In genomic region chr1:37410815-37411214, GRCh38 we compare ENCODE assay signal across 9 cellular contexts.
A peak's percentile ranks its signal among the peaks of the same experiment; 100 is the strongest.
DNase-seq lines count a peak whose midpoint lies in the region; ATAC-seq and TF ChIP-seq lines count a peak whose summit lies in the region.
"Had no signal": no experiment of that assay in that cellular context is flagged by ENCODE, and none has a peak within 500 bp of the region (broad histone marks: within the 10 kb centered on the region; RNA-seq: fewer than 3 reads in every experiment).

No MANE protein-coding gene starts in this region.

- DNase-seq in COLO829 (ENCODE audit: low spot score): peak; percentile 21
- DNase-seq in HT-29 (ENCODE audit: low spot score): peak; percentile 34
- peak; percentile 33 for DNase-seq in activated CD4-positive, alpha-beta memory T cell treated with anti-CD3 and anti-CD28 coated beads, Interleukin-2, amount 10 ng/mL, durations not matched to agents 7 days and 5 days
- peak; percentile 83 for DNase-seq in islet precursor cell
- DNase-seq in GM13977 (ENCODE audit: low spot score): no peak
- no peak for DNase-seq in activated CD8-positive, alpha-beta memory T cell treated with anti-CD3 and anti-CD28 coated beads, Interleukin-2, amount 50 U/mL, for 48 hours
- DNase-seq: T-helper 9 cell had no signal

- peaks cover 7% of the 10 kb centered on the region for H3K27me3 Mint-ChIP-seq in activated CD4-positive, alpha-beta memory T cell treated with anti-CD3 and anti-CD28 coated beads, Interleukin-2, amount 10 ng/mL, durations not matched to agents 7 days and 5 days
- peaks cover 42% of the 10 kb centered on the region for H3K27me3 Mint-ChIP-seq in stimulated activated memory B cell treated with anti-CD40 and anti-IgM and Interleukin-4, amounts not matched to agents 10 μg/mL and 1 μg/mL and 100 μg/mL, for 72 hours

- H3K27ac Mint-ChIP-seq in activated CD4-positive, alpha-beta memory T cell treated with anti-CD3 and anti-CD28 coated beads, Interleukin-2, amount 10 ng/mL, durations not matched to agents 7 days and 5 days: no peak overlapping the region
- H3K27ac Mint-ChIP-seq in stimulated activated memory B cell treated with anti-CD40 and anti-IgM and Interleukin-4, amounts not matched to agents 10 μg/mL and 1 μg/mL and 100 μg/mL, for 72 hours: no peak overlapping the region

- ATAC-seq in stimulated activated memory B cell treated with anti-CD40 and anti-IgM and Interleukin-4, amounts not matched to agents 10 μg/mL and 1 μg/mL and 100 μg/mL, for 72 hours: no peak
- no peak for ATAC-seq in GM19395 (IDR thresholded peaks at IDR 0.05; ENCODE audit: unreplicated experiment)

- H3K4me3 Mint-ChIP-seq in activated CD4-positive, alpha-beta memory T cell treated with anti-CD3 and anti-CD28 coated beads, Interleukin-2, amount 10 ng/mL, durations not matched to agents 7 days and 5 days: no peak overlapping the region
- no peak overlapping the region for H3K4me3 Mint-ChIP-seq in stimulated activated memory B cell treated with anti-CD40 and anti-IgM and Interleukin-4, amounts not matched to agents 10 μg/mL and 1 μg/mL and 100 μg/mL, for 72 hours

- no peaks in the 10 kb centered on the region for H3K9me3 Mint-ChIP-seq in activated CD4-positive, alpha-beta memory T cell treated with anti-CD3 and anti-CD28 coated beads, Interleukin-2, amount 10 ng/mL, durations not matched to agents 7 days and 5 days
- H3K9me3 Mint-ChIP-seq in stimulated activated memory B cell treated with anti-CD40 and anti-IgM and Interleukin-4, amounts not matched to agents 10 μg/mL and 1 μg/mL and 100 μg/mL, for 72 hours: peaks cover 4% of the 10 kb centered on the region

- CTCF ChIA-PET in activated CD4-positive, alpha-beta memory T cell treated with anti-CD3 and anti-CD28 coated beads, Interleukin-2, amount 10 ng/mL, durations not matched to agents 7 days and 5 days (lab: Charles Lee): no interaction called here

- no peak for TF ChIP-seq CTCF in GM13977 (IDR thresholded peaks at IDR 0.05; ENCODE audit: extremely low read depth, insufficient read depth, missing control alignments)

- POLR2A ChIA-PET in activated CD4-positive, alpha-beta memory T cell treated with anti-CD3 and anti-CD28 coated beads, Interleukin-2, amount 10 ng/mL, durations not matched to agents 7 days and 5 days (lab: Charles Lee): no interaction called here

- no peaks in the 10 kb centered on the region for H3K36me3 Mint-ChIP-seq in activated CD4-positive, alpha-beta memory T cell treated with anti-CD3 and anti-CD28 coated beads, Interleukin-2, amount 10 ng/mL, durations not matched to agents 7 days and 5 days (ENCODE audit: low read depth)
- peaks cover 5% of the 10 kb centered on the region for H3K36me3 Mint-ChIP-seq in stimulated activated memory B cell treated with anti-CD40 and anti-IgM and Interleukin-4, amounts not matched to agents 10 μg/mL and 1 μg/mL and 100 μg/mL, for 72 hours

- in situ Hi-C loops in GM13977 (cut with MboI; ENCODE audit: low pct_unique_long_range_greater_than_20kb, low sequenced_read_pairs, unreplicated experiment): no loop called here

- H3K4me1 Mint-ChIP-seq in activated CD4-positive, alpha-beta memory T cell treated with anti-CD3 and anti-CD28 coated beads, Interleukin-2, amount 10 ng/mL, durations not matched to agents 7 days and 5 days: no peaks in the 10 kb centered on the region
- no peaks in the 10 kb centered on the region for H3K4me1 Mint-ChIP-seq in stimulated activated memory B cell treated with anti-CD40 and anti-IgM and Interleukin-4, amounts not matched to agents 10 μg/mL and 1 μg/mL and 100 μg/mL, for 72 hours

Comparison
In these comparisons a context has a peak if more than half of its experiments do, and no peak if none do; other contexts are left out.
1. DNase-seq: peak in COLO829 (single experiment), HT-29 (single experiment), activated CD4-positive, alpha-beta memory T cell treated with anti-CD3 and anti-CD28 coated beads, Interleukin-2, amount 10 ng/mL, durations not matched to agents 7 days and 5 days (single experiment) and islet precursor cell (single experiment); none in GM13977 (single experiment) and activated CD8-positive, alpha-beta memory T cell treated with anti-CD3 and anti-CD28 coated beads, Interleukin-2, amount 50 U/mL, for 48 hours (single experiment).